8 cellular contexts compared by ENCODE assay signal in the genomic region with DNA sequence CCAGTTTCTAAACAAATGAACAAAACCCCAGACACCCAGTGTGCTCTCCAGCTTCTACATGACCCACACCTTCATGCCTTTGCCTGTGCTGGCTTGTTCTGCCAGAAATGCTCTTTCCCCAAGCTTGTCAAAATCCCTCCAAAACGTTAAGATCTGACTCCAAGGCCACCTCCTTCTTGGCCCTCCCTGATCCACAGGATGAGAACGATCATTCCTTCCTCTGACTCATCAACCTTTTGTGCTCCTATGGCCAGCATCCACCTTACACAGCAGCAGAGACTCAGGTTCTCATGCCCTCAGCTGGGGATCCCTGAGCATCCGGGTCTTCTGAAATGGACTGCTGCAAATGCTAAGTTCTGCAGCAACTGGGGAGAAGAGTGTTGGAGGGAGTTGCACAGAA. TPM values are rescaled to one million over a fixed set of nuclear protein-coding genes. Genes with fewer than 3 reads are reported as not detected.
DNase-seq lines count a peak whose midpoint lies in the region; FAIRE-seq and TF ChIP-seq lines count a peak whose summit lies in the region.

No MANE protein-coding gene starts in this region.

- H3K9me3 ChIP-seq in HUES6 (ENCODE audit: control insufficient read depth, insufficient read depth, low read depth, low read length) (no peaks in the 10 kb centered on the region), breast epithelium (no peaks in the 10 kb centered on the region)

- H3K9ac ChIP-seq in HUES6 (ENCODE audit: low read length), result peak overlapping the region; percentile 0
- no peak overlapping the region for H3K9ac ChIP-seq in mesendoderm (ENCODE audit: low read length)

- H2BK15ac ChIP-seq in mesendoderm (replicated peaks; ENCODE audit: low read depth), result no peak overlapping the region

- DNase-seq in breast epithelium (ENCODE audit: low spot score in 2 of 2) (peak in 1 of 2 donors; percentile 57), mesendoderm (peak; percentile 56), Ammon's horn (ENCODE audit: low spot score) (no peak), GM19239 (ENCODE audit: insufficient read length, low spot score) (no peak), amygdala (lab: John Stamatoyannopoulos, UW) (no peak), NCI-H2171 (lab: John Stamatoyannopoulos, UW) (no peak)

- H3K4ac ChIP-seq in mesendoderm (ENCODE audit: low read depth, low read length), result no peak overlapping the region

- H3K18ac ChIP-seq in mesendoderm (ENCODE audit: low read length), result no peak overlapping the region

- no peak overlapping the region for H2BK5ac ChIP-seq in mesendoderm (ENCODE audit: low read length)

- H3K56ac ChIP-seq in mesendoderm (ENCODE audit: low read length), result no peak overlapping the region

- no peak overlapping the region for H2AK5ac ChIP-seq in mesendoderm (ENCODE audit: low read length)

- no peak overlapping the region for H4K8ac ChIP-seq in mesendoderm (ENCODE audit: low read depth, low read length)

- H3K27ac ChIP-seq in ACC112 (ENCODE audit: low read depth, low read length) (peak overlapping the region; percentile 52), HUES6 (ENCODE audit: low read depth, low read length) (no peak overlapping the region), breast epithelium (peak overlapping the region; percentile 100), mesendoderm (ENCODE audit: low read depth, low read length) (no peak overlapping the region)

- WGBS in mesendoderm (ENCODE audit: extremely low coverage, insufficient coverage, low lambda C conversion rate), result no CpG with 5 or more reads among the region's 3 CpGs

- intact Hi-C loops in breast epithelium (cut with DNase I; ENCODE audit: low total_unique reads), result no loop called here

- FAIRE-seq in GM19239 (lab: Jason Lieb, UNC), result no peak

- H3K4me2 ChIP-seq in mesendoderm (ENCODE audit: low read length), result no peak overlapping the region

- TF ChIP-seq CTCF in breast epithelium (IDR thresholded peaks at IDR 0.05), result no peak

- H3K4me1 ChIP-seq in ACC112 (ENCODE audit: control insufficient read depth, insufficient read depth, low read length, unreplicated experiment) (peaks cover 34% of the 10 kb centered on the region), HUES6 (ENCODE audit: control insufficient read depth, insufficient read depth, low read length) (peaks cover 34% of the 10 kb centered on the region), breast epithelium (peaks cover 3 to 22% of the 10 kb centered on the region in 2 donors), mesendoderm (ENCODE audit: control insufficient read depth, low read depth, low read length) (peaks cover 5% of the 10 kb centered on the region)

- H2AFZ ChIP-seq in ACC112 (ENCODE audit: low read length, unreplicated experiment), result no peak overlapping the region

- H3K36me3 ChIP-seq in ACC112 (ENCODE audit: insufficient read depth, low read length) (no peaks in the 10 kb centered on the region), HUES6 (ENCODE audit: control insufficient read depth, insufficient read depth, low read length) (no peaks in the 10 kb centered on the region), breast epithelium (no peaks in the 10 kb centered on the region), mesendoderm (ENCODE audit: control insufficient read depth, insufficient read depth, low read length) (no peaks in the 10 kb centered on the region)

- H3K79me2 ChIP-seq in ACC112 (ENCODE audit: control insufficient read depth, insufficient read depth, low read length, unreplicated experiment), result peaks cover 67% of the 10 kb centered on the region
- H3K79me2 ChIP-seq in mesendoderm (ENCODE audit: control insufficient read depth, insufficient read depth, low read length), result peaks cover 13% of the 10 kb centered on the region

- H3K4me3 ChIP-seq in ACC112 (ENCODE audit: low read depth, low read length) (no peak overlapping the region), HUES6 (ENCODE audit: low read depth, low read length) (no peak overlapping the region), breast epithelium (peak overlapping the region in 1 of 3 donors; percentile 100), mesendoderm (ENCODE audit: low read length) (no peak overlapping the region)

- no peak for TF ChIP-seq POLR2A in breast epithelium (IDR thresholded peaks at IDR 0.05)

- H3K79me1 ChIP-seq in mesendoderm (ENCODE audit: low read length), result peaks cover 20% of the 10 kb centered on the region

- H3K27me3 ChIP-seq in ACC112 (ENCODE audit: insufficient read depth, low read length), result no peaks in the 10 kb centered on the region
- no peaks in the 10 kb centered on the region for H3K27me3 ChIP-seq in HUES6 (ENCODE audit: control insufficient read depth, insufficient read depth, low read length)
- H3K27me3 ChIP-seq in breast epithelium, result no peaks in the 10 kb centered on the region
- H3K27me3 ChIP-seq in mesendoderm (ENCODE audit: insufficient read depth, low read length, poor library complexity), result no peaks in the 10 kb centered on the region

- no peak overlapping the region for H3K23ac ChIP-seq in mesendoderm (ENCODE audit: low read length)

- H2BK120ac ChIP-seq in mesendoderm (ENCODE audit: low read depth, low read length), result no peak overlapping the region

- no peak overlapping the region for H4K5ac ChIP-seq in mesendoderm (ENCODE audit: low read length)

RNA-seq across cellular contexts. Expression of a gene that starts 3.0 kb away (rescaled TPM):
- 10 to 100 TPM; 34.4 to 46.9 (median 45.7) TPM for total RNA-seq in breast epithelium
- polyA plus RNA-seq in mesendoderm (2013, experiment 1 of 2), result 5.3 TPM
- polyA plus RNA-seq in mesendoderm (2013, experiment 2 of 2), result 5.4 TPM

RNA-seq across cellular contexts. Expression of a gene that starts 4.8 kb away (rescaled TPM):
- not detected for total RNA-seq in breast epithelium
- polyA plus RNA-seq in mesendoderm (2013, experiment 1 of 2), result not detected
- polyA plus RNA-seq in mesendoderm (2013, experiment 2 of 2), result not detected

RNA-seq across cellular contexts. Expression of a gene that starts 7.7 kb away (rescaled TPM):
- total RNA-seq in breast epithelium, result 100 to 1,000 TPM in 1 of 3 donors, 10 to 100 TPM in 2; 64.2 to 174 (median 88.7) TPM
- polyA plus RNA-seq in mesendoderm (2013, experiment 1 of 2), result 53.5 TPM
- polyA plus RNA-seq in mesendoderm (2013, experiment 2 of 2), result 51.7 TPM

RNA-seq across cellular contexts. Expression of a gene that starts 31.6 kb away (rescaled TPM):
- total RNA-seq in breast epithelium, result 10 to 100 TPM in 2 of 3 donors, 1 to 10 TPM in 1; 8.5 to 11.8 (median 11.7) TPM
- 7.0 TPM for polyA plus RNA-seq in mesendoderm (2013, experiment 1 of 2)
- 7.2 TPM for polyA plus RNA-seq in mesendoderm (2013, experiment 2 of 2)

RNA-seq across cellular contexts. Expression of a gene that starts 37.2 kb away (rescaled TPM):
- total RNA-seq in breast epithelium, result 1 to 10 TPM; 2.1 to 2.9 (median 2.9) TPM
- 3.8 TPM for polyA plus RNA-seq in mesendoderm (2013, experiment 1 of 2)
- 3.7 TPM for polyA plus RNA-seq in mesendoderm (2013, experiment 2 of 2)

Comparison
In these comparisons a context has a peak if more than half of its experiments do, and no peak if none do; other contexts are left out.
1. H3K27ac ChIP-seq: peak in ACC112 (single experiment) and breast epithelium (2 of 2); none in HUES6 (single experiment) and mesendoderm (single experiment).